17 cellular contexts compared by ENCODE assay signal in the genomic region with DNA sequence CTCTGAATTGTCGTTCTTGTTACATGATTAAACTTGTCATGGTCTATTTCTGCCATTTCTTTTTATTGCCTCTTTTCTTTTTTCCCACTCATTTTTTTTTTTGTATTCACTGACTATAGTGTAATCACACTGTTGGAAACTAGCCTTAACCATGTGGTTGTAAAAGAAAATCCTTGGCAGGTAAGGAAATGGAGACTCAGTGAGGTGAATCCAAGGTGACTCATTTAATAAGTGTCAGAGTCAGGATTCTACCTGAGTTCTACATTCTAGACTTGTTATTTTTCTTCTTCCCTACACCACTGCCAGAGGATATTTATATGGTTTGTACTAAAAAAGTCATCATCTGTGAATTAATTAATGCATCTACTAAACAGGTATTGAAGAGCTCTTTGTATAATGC.
A peak's percentile ranks its signal among the peaks of the same experiment; 100 is the strongest.
DNase-seq lines count a peak whose midpoint lies in the region; ATAC-seq and TF ChIP-seq lines count a peak whose summit lies in the region.
"Had no signal": no experiment of that assay in that cellular context is flagged by ENCODE, and none has a peak within 500 bp of the region (broad histone marks: within the 10 kb centered on the region; RNA-seq: fewer than 3 reads in every experiment).

No MANE protein-coding gene starts in this region.

- H3K27ac Mint-ChIP-seq in nephron (peak overlapping the region; percentile 2 to 77 (median 20)), CD14-positive monocyte (no peak overlapping the region)
- H3K27ac Mint-ChIP-seq: CD8-positive, alpha-beta T cell; H9 had no signal

- H3K4me1 ChIP-seq in RWPE2 (ENCODE audit: insufficient read depth, poor library complexity, severe bottlenecking) (peaks cover 8% of the 10 kb centered on the region), foreskin keratinocyte (peaks cover 16% of the 10 kb centered on the region), right cardiac atrium (ENCODE audit: control insufficient read depth, insufficient read depth, low read length) (no peaks in the 10 kb centered on the region)
- H3K4me1 ChIP-seq: BE2C had no signal

- ATAC-seq in RWPE2 (ENCODE audit: low read depth) = peak; percentile 59; the same call in 2 of the 3 replicates
- ATAC-seq in foreskin keratinocyte = peak; percentile 72
- ATAC-seq in right cardiac atrium = no peak
- ATAC-seq in HG03280 (IDR thresholded peaks at IDR 0.05; ENCODE audit: unreplicated experiment) = no peak
- ATAC-seq: CD8-positive, alpha-beta T cell had no signal

- no peaks in the 10 kb centered on the region for H3K4me1 Mint-ChIP-seq in nephron
- H3K4me1 Mint-ChIP-seq in CD14-positive monocyte = no peaks in the 10 kb centered on the region

- H3K4me3 ChIP-seq in RWPE2 (ENCODE audit: severe bottlenecking) = no peak overlapping the region
- H3K4me3 ChIP-seq in right cardiac atrium (ENCODE audit: low read length) = no peak overlapping the region

- H3K36me3 Mint-ChIP-seq in nephron (ENCODE audit: low read depth) (no peaks in the 10 kb centered on the region), CD14-positive monocyte (no peaks in the 10 kb centered on the region)
- H3K36me3 Mint-ChIP-seq: CD8-positive, alpha-beta T cell had no signal

- H3K27ac ChIP-seq in RWPE2 (ENCODE audit: poor library complexity, severe bottlenecking) (peak overlapping the region; percentile 33), foreskin keratinocyte (peak overlapping the region; percentile 62), right cardiac atrium (ENCODE audit: low read length) (no peak overlapping the region)
- H3K27ac ChIP-seq: C4-2B, HL-60 had no signal

- no peaks in the 10 kb centered on the region for H3K9me3 ChIP-seq in RWPE2 (ENCODE audit: severe bottlenecking)
- H3K9me3 ChIP-seq in right cardiac atrium (ENCODE audit: control insufficient read depth, low read length) = no peaks in the 10 kb centered on the region
- H3K9me3 ChIP-seq: BE2C had no signal

- intact Hi-C loops in right cardiac atrium (cut with DNase I) (no loop called here), CD14-positive monocyte (cut with micrococcal nuclease) (no loop called here)

- DNase-seq in HPDE6-E6E7 (ENCODE audit: extremely low spot score) (peak; percentile 3), RWPE2 (ENCODE audit: low spot score) (no peak), foreskin keratinocyte (peak; percentile 32 to 49), right cardiac atrium (no peak), CD14-positive monocyte (ENCODE audit: low spot score) (no peak)
- DNase-seq: BE2C; CD8-positive, alpha-beta T cell; COR-L47; DND-41; GDM1; GOT3; H9; IMR-90 had no signal

- TF ChIP-seq CTCF in RWPE2 (IDR thresholded peaks at IDR 0.05; ENCODE audit: poor library complexity, severe bottlenecking) (no peak), foreskin keratinocyte (conservative IDR thresholded peaks at IDR 0.05) (no peak), nephron (IDR thresholded peaks at IDR 0.05; ENCODE audit: unreplicated experiment in 3 of 3) (no peak), CD14-positive monocyte (IDR thresholded peaks at IDR 0.05) (no peak)

- H3K9me3 Mint-ChIP-seq in nephron (no peaks in the 10 kb centered on the region), CD14-positive monocyte (peaks cover 0 to 3% (median 2%) of the 10 kb centered on the region in 7 donors)
- H3K9me3 Mint-ChIP-seq: CD8-positive, alpha-beta T cell had no signal

- WGBS in right cardiac atrium = 97% methylated on average over 1 of the region's 1 CpG

- H3K27me3 ChIP-seq in RWPE2 (ENCODE audit: insufficient read depth, poor library complexity, severe bottlenecking) (no peaks in the 10 kb centered on the region), foreskin keratinocyte (no peaks in the 10 kb centered on the region), right cardiac atrium (ENCODE audit: control insufficient read depth, insufficient read depth) (no peaks in the 10 kb centered on the region)
- H3K27me3 ChIP-seq: BE2C had no signal

- H3K36me3 ChIP-seq in RWPE2 (ENCODE audit: low read depth) = no peaks in the 10 kb centered on the region
- H3K36me3 ChIP-seq: BE2C had no signal

- H3K4me3 Mint-ChIP-seq in nephron (no peak overlapping the region), CD14-positive monocyte (no peak overlapping the region)
- H3K4me3 Mint-ChIP-seq: CD8-positive, alpha-beta T cell; H9 had no signal

- H3K27me3 Mint-ChIP-seq in nephron (ENCODE audit: low read depth) (peaks cover 3% of the 10 kb centered on the region), CD14-positive monocyte (ENCODE audit: low read depth in 3 of 3) (no peaks in the 10 kb centered on the region)

Comparison
In these comparisons a context has a peak if more than half of its experiments do, and no peak if none do; other contexts are left out.
1. DNase-seq: peak in HPDE6-E6E7 (single experiment) and foreskin keratinocyte (2 of 2); none in RWPE2 (single experiment), right cardiac atrium (0 of 3) and CD14-positive monocyte (single experiment).
2. ATAC-seq: peak in RWPE2 (single experiment) and foreskin keratinocyte (single experiment); none in right cardiac atrium (0 of 2) and HG03280 (single experiment).
3. H3K27ac Mint-ChIP-seq: peak in nephron (3 of 3); none in CD14-positive monocyte (0 of 7).